9 cellular contexts compared by ENCODE assay signal in the genomic region with DNA sequence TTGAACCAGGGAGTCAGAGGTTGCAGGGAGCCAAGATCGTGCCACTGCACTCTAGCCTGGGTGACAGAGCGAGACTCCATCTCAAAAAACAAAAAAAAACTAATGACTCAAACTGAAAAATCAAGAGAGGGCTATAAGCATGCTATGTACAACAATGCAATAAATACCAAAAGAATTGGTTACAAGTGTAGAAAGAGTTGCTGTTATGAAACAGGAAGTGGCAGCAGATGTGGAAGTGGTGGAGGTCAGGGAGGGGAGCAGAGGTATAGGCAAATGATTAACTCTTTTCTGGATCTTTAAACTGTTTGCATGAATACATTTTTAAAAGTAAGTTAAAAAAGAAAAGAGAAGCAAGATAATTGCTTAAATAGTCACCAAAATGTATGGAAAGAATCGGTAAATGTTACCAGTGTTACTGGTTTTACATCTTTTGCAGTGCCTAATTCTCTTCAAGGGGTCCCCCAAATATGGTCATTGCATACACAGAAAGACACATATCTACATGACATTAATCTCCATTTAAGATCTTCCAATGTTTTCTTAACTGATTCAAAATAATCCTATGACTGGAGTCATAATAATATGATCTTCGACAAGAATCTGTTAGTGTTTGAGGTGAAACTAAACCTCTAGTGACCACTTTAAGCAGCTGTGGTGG. TPM values are rescaled to one million over a fixed set of nuclear protein-coding genes. Genes with fewer than 3 reads are reported as not detected.
DNase-seq lines count a peak whose midpoint lies in the region; ATAC-seq and TF ChIP-seq lines count a peak whose summit lies in the region.
"Had no signal": no experiment of that assay in that cellular context is flagged by ENCODE, and none has a peak within 500 bp of the region (broad histone marks: within the 10 kb centered on the region; RNA-seq: fewer than 3 reads in every experiment).

No MANE protein-coding gene starts in this region.

- peak overlapping the region; percentile 20 for H3K4me3 Mint-ChIP-seq in activated CD8-positive, alpha-beta T cell treated with anti-CD3 and anti-CD28 coated beads for 36 hours
- peak overlapping the region; percentile 29 to 46 for H3K4me3 Mint-ChIP-seq in stimulated activated naive CD8-positive, alpha-beta T cell treated with anti-CD3 and anti-CD28 coated beads, Interleukin-15, amount 100 ng/mL, for 72 hours

- H3K9me2 ChIP-seq in hepatocyte (replicated peaks; ENCODE audit: insufficient read depth): no peaks in the 10 kb centered on the region

- H3K4me1 Mint-ChIP-seq in activated CD8-positive, alpha-beta T cell treated with anti-CD3 and anti-CD28 coated beads for 36 hours (ENCODE audit: low read depth): peaks cover 19% of the 10 kb centered on the region
- H3K4me1 Mint-ChIP-seq in stimulated activated naive CD8-positive, alpha-beta T cell treated with anti-CD3 and anti-CD28 coated beads, Interleukin-15, amount 100 ng/mL, for 72 hours: peaks cover 23% of the 10 kb centered on the region

- H3K4me2 ChIP-seq in hepatocyte: no peak overlapping the region

- ATAC-seq in GM19455 (IDR thresholded peaks at IDR 0.05; ENCODE audit: unreplicated experiment) (peak; percentile 100), HG03432 (IDR thresholded peaks at IDR 0.05; ENCODE audit: unreplicated experiment) (peak; percentile 100)
- peak; percentile 93 for ATAC-seq in activated CD8-positive, alpha-beta T cell treated with anti-CD3 and anti-CD28 coated beads for 36 hours
- ATAC-seq in stimulated activated naive CD8-positive, alpha-beta T cell treated with anti-CD3 and anti-CD28 coated beads, Interleukin-15, amount 100 ng/mL, for 72 hours: peak; percentile 99

- H3K4me3 ChIP-seq in hepatocyte: no peak overlapping the region
- H3K4me3 ChIP-seq: cardiac muscle cell had no signal

- peaks cover 4% of the 10 kb centered on the region for H3K4me1 ChIP-seq in hepatocyte (ENCODE audit: insufficient read depth)

- WGBS in hepatocyte (ENCODE audit: low lambda C conversion rate, missing lambda C conversion rate): 92% methylated on average over 4 of the region's 4 CpGs

- no peak overlapping the region for H3K27ac ChIP-seq in hepatocyte
- H3K27ac ChIP-seq: cardiac muscle cell had no signal

- H3K27me3 ChIP-seq in hepatocyte: no peaks in the 10 kb centered on the region
- H3K27me3 ChIP-seq: cardiac muscle cell had no signal

- no peaks in the 10 kb centered on the region for H4K20me1 ChIP-seq in hepatocyte (ENCODE audit: insufficient read depth, poor library complexity, severe bottlenecking)

- no peaks in the 10 kb centered on the region for H3K9me3 ChIP-seq in hepatocyte (ENCODE audit: low read depth)

- H2AFZ ChIP-seq in hepatocyte: no peak overlapping the region

- peaks cover 1% of the 10 kb centered on the region for H3K36me3 Mint-ChIP-seq in activated CD8-positive, alpha-beta T cell treated with anti-CD3 and anti-CD28 coated beads for 36 hours (ENCODE audit: low read depth)

- CTCF ChIA-PET in activated CD8-positive, alpha-beta T cell treated with anti-CD3 and anti-CD28 coated beads for 36 hours (lab: Charles Lee): no interaction called here

- H3K9me3 Mint-ChIP-seq in activated CD8-positive, alpha-beta T cell treated with anti-CD3 and anti-CD28 coated beads for 36 hours: no peaks in the 10 kb centered on the region
- no peaks in the 10 kb centered on the region for H3K9me3 Mint-ChIP-seq in stimulated activated naive CD8-positive, alpha-beta T cell treated with anti-CD3 and anti-CD28 coated beads, Interleukin-15, amount 100 ng/mL, for 72 hours

- no peaks in the 10 kb centered on the region for H3K36me3 ChIP-seq in hepatocyte (replicated peaks; ENCODE audit: insufficient read depth, low read depth)
- H3K36me3 ChIP-seq: cardiac muscle cell had no signal

- peak overlapping the region; percentile 58 for H3K27ac Mint-ChIP-seq in activated CD8-positive, alpha-beta T cell treated with anti-CD3 and anti-CD28 coated beads for 36 hours
- no peak overlapping the region for H3K27ac Mint-ChIP-seq in stimulated activated naive CD8-positive, alpha-beta T cell treated with anti-CD3 and anti-CD28 coated beads, Interleukin-15, amount 100 ng/mL, for 72 hours

- POLR2A ChIA-PET in activated CD8-positive, alpha-beta T cell treated with anti-CD3 and anti-CD28 coated beads for 36 hours (lab: Charles Lee): no interaction called here

- TF ChIP-seq CTCF in activated CD8-positive, alpha-beta T cell treated with anti-CD3 and anti-CD28 coated beads for 36 hours (IDR thresholded peaks at IDR 0.05): no peak
- no peak for TF ChIP-seq CTCF in hepatocyte (IDR thresholded peaks at IDR 0.05; ENCODE audit: poor library complexity)

- DNase-seq in EL (peak; percentile 36), epidermal melanocyte (ENCODE audit: insufficient read length, low spot score) (no peak), hepatocyte (ENCODE audit: low spot score) (no peak)
- peak; percentile 71 for DNase-seq in activated CD8-positive, alpha-beta T cell treated with anti-CD3 and anti-CD28 coated beads for 36 hours
- DNase-seq in stimulated activated naive CD8-positive, alpha-beta T cell treated with anti-CD3 and anti-CD28 coated beads, Interleukin-15, amount 100 ng/mL, for 72 hours: peak; percentile 15 to 58
- no peak for DNase-seq in stimulated activated CD4-positive, alpha-beta T cell treated with anti-CD3 and anti-CD28 coated beads, Interleukin-12 subunit alpha, Interleukin-12 subunit beta, amount 100 ng/mL, for 4 hours

- no peaks in the 10 kb centered on the region for H3K79me2 ChIP-seq in hepatocyte

- H3K27me3 Mint-ChIP-seq in activated CD8-positive, alpha-beta T cell treated with anti-CD3 and anti-CD28 coated beads for 36 hours: no peaks in the 10 kb centered on the region
- H3K27me3 Mint-ChIP-seq in stimulated activated naive CD8-positive, alpha-beta T cell treated with anti-CD3 and anti-CD28 coated beads, Interleukin-15, amount 100 ng/mL, for 72 hours: no peaks in the 10 kb centered on the region

- intact Hi-C loops in activated CD8-positive, alpha-beta T cell treated with anti-CD3 and anti-CD28 coated beads for 36 hours (cut with micrococcal nuclease): no loop called here

RNA-seq across cellular contexts. Expression of a gene that starts 15.0 kb away (rescaled TPM):
- total RNA-seq in activated CD8-positive, alpha-beta T cell treated with anti-CD3 and anti-CD28 coated beads for 36 hours: 10 to 100 TPM; 10.9 to 11.3 TPM
- total RNA-seq in hepatocyte: 0.83 TPM in 1 of 2 replicates, not detected in the other
- 0.43 and 0.50 TPM in 2 replicates for polyA plus RNA-seq in hepatocyte
- total RNA-seq: cardiac muscle cell had no signal

RNA-seq across cellular contexts. Expression of a gene that starts 35.3 kb away (rescaled TPM):
- total RNA-seq in activated CD8-positive, alpha-beta T cell treated with anti-CD3 and anti-CD28 coated beads for 36 hours: not detected
- total RNA-seq in hepatocyte: 1.2 and 1.7 TPM in 2 replicates
- polyA plus RNA-seq in hepatocyte: 0.46 and 0.62 TPM in 2 replicates
- total RNA-seq: cardiac muscle cell had no signal
- polyA plus RNA-seq: cardiac muscle cell had no signal

Comparison
In these comparisons a context has a peak if more than half of its experiments do, and no peak if none do; other contexts are left out.
1. DNase-seq: peak in EL (single experiment), activated CD8-positive, alpha-beta T cell treated with anti-CD3 and anti-CD28 coated beads for 36 hours (single experiment) and stimulated activated naive CD8-positive, alpha-beta T cell treated with anti-CD3 and anti-CD28 coated beads, Interleukin-15, amount 100 ng/mL, for 72 hours (2 of 2); none in stimulated activated CD4-positive, alpha-beta T cell treated with anti-CD3 and anti-CD28 coated beads, Interleukin-12 subunit alpha, Interleukin-12 subunit beta, amount 100 ng/mL, for 4 hours (single experiment), epidermal melanocyte (single experiment) and hepatocyte (single experiment).
2. Peak in every context shown above with its lines, with median percentiles within 50 percentile points of each other: ATAC-seq.